In the genomic region with DNA sequence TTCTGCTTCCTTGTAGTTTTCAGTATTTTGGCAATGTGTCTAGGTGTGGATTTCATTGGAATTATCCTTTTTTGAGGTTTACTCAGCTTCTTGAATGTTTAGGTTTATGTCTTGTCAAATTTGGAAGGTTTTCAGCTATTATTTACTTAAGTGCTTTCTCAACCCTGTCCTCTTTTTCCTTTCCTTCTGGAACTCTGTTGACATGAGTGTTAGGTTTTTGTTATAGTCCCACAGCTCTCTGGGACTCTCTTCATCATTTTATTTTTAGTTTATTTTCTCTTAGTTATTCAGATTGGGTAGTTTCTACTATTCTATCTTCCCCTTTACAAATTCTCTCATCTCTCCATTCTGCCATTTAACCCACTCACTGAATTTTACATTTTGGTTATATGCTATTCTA, we compare ENCODE assay signal across 16 cellular contexts.
DNase-seq lines count a peak whose midpoint lies in the region; ATAC-seq and TF ChIP-seq lines count a peak whose summit lies in the region.
"Had no signal": no experiment of that assay in that cellular context is flagged by ENCODE, and none has a peak within 500 bp of the region (broad histone marks: within the 10 kb centered on the region; RNA-seq: fewer than 3 reads in every experiment).

No MANE protein-coding gene starts in this region.

- no peak for ATAC-seq in activated naive CD8-positive, alpha-beta T cell treated with anti-CD3 and anti-CD28 coated beads, Interleukin-2, amount 50 U/mL, for 24 hours
- no peak for ATAC-seq in T-cell (replicated peaks in 1 of 4)
- no peak for ATAC-seq in central memory CD8-positive, alpha-beta T cell (replicated peaks; ENCODE audit: extremely low read depth, poor library complexity, severe bottlenecking)
- ATAC-seq in stimulated activated effector memory CD8-positive, alpha-beta T cell treated with anti-CD3 and anti-CD28 coated beads, Interleukin-12 subunit alpha, Interleukin-12 subunit beta, amount 100 ng/mL, for 72 hours: no peak
- ATAC-seq: A549 had no signal

- TF ChIP-seq CTCF in GM13977 (IDR thresholded peaks at IDR 0.05; ENCODE audit: extremely low read depth, insufficient read depth, missing control alignments): no peak

- H3K27me3 Mint-ChIP-seq in activated naive CD8-positive, alpha-beta T cell: no peaks in the 10 kb centered on the region
- H3K27me3 Mint-ChIP-seq in activated naive CD8-positive, alpha-beta T cell treated with anti-CD3 and anti-CD28 coated beads, Interleukin-2, amount 50 U/mL, for 24 hours: no peaks in the 10 kb centered on the region
- H3K27me3 Mint-ChIP-seq in T-cell: no peaks in the 10 kb centered on the region
- H3K27me3 Mint-ChIP-seq in central memory CD8-positive, alpha-beta T cell: no peaks in the 10 kb centered on the region

- in situ Hi-C loops in GM13977 (cut with MboI; ENCODE audit: low pct_unique_long_range_greater_than_20kb, low sequenced_read_pairs, unreplicated experiment): no loop called here

- peaks cover 7% of the 10 kb centered on the region for H3K36me3 Mint-ChIP-seq in activated naive CD8-positive, alpha-beta T cell
- H3K36me3 Mint-ChIP-seq in activated naive CD8-positive, alpha-beta T cell treated with anti-CD3 and anti-CD28 coated beads, Interleukin-2, amount 50 U/mL, for 24 hours (ENCODE audit: low read depth): peaks cover 7% of the 10 kb centered on the region
- peaks cover 52% of the 10 kb centered on the region for H3K36me3 Mint-ChIP-seq in T-cell
- H3K36me3 Mint-ChIP-seq in central memory CD8-positive, alpha-beta T cell (ENCODE audit: insufficient read depth): peaks cover 35% of the 10 kb centered on the region
- H3K36me3 Mint-ChIP-seq in stimulated activated effector memory CD8-positive, alpha-beta T cell treated with anti-CD3 and anti-CD28 coated beads, Interleukin-12 subunit alpha, Interleukin-12 subunit beta, amount 100 ng/mL, for 72 hours: peaks cover 40% of the 10 kb centered on the region

- no peaks in the 10 kb centered on the region for H3K9me3 Mint-ChIP-seq in activated naive CD8-positive, alpha-beta T cell (ENCODE audit: low read depth)
- no peaks in the 10 kb centered on the region for H3K9me3 Mint-ChIP-seq in activated naive CD8-positive, alpha-beta T cell treated with anti-CD3 and anti-CD28 coated beads, Interleukin-2, amount 50 U/mL, for 24 hours
- no peaks in the 10 kb centered on the region for H3K9me3 Mint-ChIP-seq in T-cell
- H3K9me3 Mint-ChIP-seq in central memory CD8-positive, alpha-beta T cell: no peaks in the 10 kb centered on the region
- H3K9me3 Mint-ChIP-seq in stimulated activated effector memory CD8-positive, alpha-beta T cell treated with anti-CD3 and anti-CD28 coated beads, Interleukin-12 subunit alpha, Interleukin-12 subunit beta, amount 100 ng/mL, for 72 hours: no peaks in the 10 kb centered on the region

- CTCF ChIA-PET in T-cell (lab: Charles Lee): interaction anchor here (0.6 to 1.0 kb wide), 5 partner anchors 9 to 188 kb away, joined by 3 to 11 read pairs (median 4); no protein-coding TSS in a partner anchor

- H3K4me1 Mint-ChIP-seq in activated naive CD8-positive, alpha-beta T cell (ENCODE audit: low read depth): peaks cover 23% of the 10 kb centered on the region
- peaks cover 3% of the 10 kb centered on the region for H3K4me1 Mint-ChIP-seq in activated naive CD8-positive, alpha-beta T cell treated with anti-CD3 and anti-CD28 coated beads, Interleukin-2, amount 50 U/mL, for 24 hours
- peaks cover 35 to 43% (median 36%) of the 10 kb centered on the region in 3 donors for H3K4me1 Mint-ChIP-seq in T-cell
- H3K4me1 Mint-ChIP-seq in central memory CD8-positive, alpha-beta T cell: peaks cover 25% of the 10 kb centered on the region
- no peaks in the 10 kb centered on the region for H3K4me1 Mint-ChIP-seq in stimulated activated effector memory CD8-positive, alpha-beta T cell treated with anti-CD3 and anti-CD28 coated beads, Interleukin-12 subunit alpha, Interleukin-12 subunit beta, amount 100 ng/mL, for 72 hours

- H3K4me3 Mint-ChIP-seq in activated naive CD8-positive, alpha-beta T cell: no peak overlapping the region
- H3K4me3 Mint-ChIP-seq in activated naive CD8-positive, alpha-beta T cell treated with anti-CD3 and anti-CD28 coated beads, Interleukin-2, amount 50 U/mL, for 24 hours: no peak overlapping the region
- H3K4me3 Mint-ChIP-seq in T-cell: no peak overlapping the region
- no peak overlapping the region for H3K4me3 Mint-ChIP-seq in central memory CD8-positive, alpha-beta T cell
- no peak overlapping the region for H3K4me3 Mint-ChIP-seq in stimulated activated effector memory CD8-positive, alpha-beta T cell treated with anti-CD3 and anti-CD28 coated beads, Interleukin-12 subunit alpha, Interleukin-12 subunit beta, amount 100 ng/mL, for 72 hours

- POLR2A ChIA-PET in T-cell (lab: Charles Lee): interaction anchor here (0.6 kb wide), 2 partner anchors 16 to 273 kb away, joined by 3 to 5 read pairs; no protein-coding TSS in a partner anchor

- H3K27ac Mint-ChIP-seq in activated naive CD8-positive, alpha-beta T cell: peak overlapping the region; percentile 9
- no peak overlapping the region for H3K27ac Mint-ChIP-seq in activated naive CD8-positive, alpha-beta T cell treated with anti-CD3 and anti-CD28 coated beads, Interleukin-2, amount 50 U/mL, for 24 hours
- peak overlapping the region; percentile 17 to 67 for H3K27ac Mint-ChIP-seq in T-cell
- H3K27ac Mint-ChIP-seq in central memory CD8-positive, alpha-beta T cell (ENCODE audit: low read depth): peak overlapping the region; percentile 85
- H3K27ac Mint-ChIP-seq in stimulated activated effector memory CD8-positive, alpha-beta T cell treated with anti-CD3 and anti-CD28 coated beads, Interleukin-12 subunit alpha, Interleukin-12 subunit beta, amount 100 ng/mL, for 72 hours: peak overlapping the region; percentile 11

- no peak for DNase-seq in activated naive CD8-positive, alpha-beta T cell treated with anti-CD3 and anti-CD28 coated beads, Interleukin-2, amount 50 U/mL, for 24 hours
- DNase-seq in T-cell: no peak
- no peak for DNase-seq in central memory CD8-positive, alpha-beta T cell (ENCODE audit: low spot score in 2 of 2)
- DNase-seq in stimulated activated effector memory CD8-positive, alpha-beta T cell treated with anti-CD3 and anti-CD28 coated beads, Interleukin-12 subunit alpha, Interleukin-12 subunit beta, amount 100 ng/mL, for 72 hours (ENCODE audit: low spot score in 2 of 2): no peak
- DNase-seq in hepatic stellate cell (ENCODE audit: low spot score): no peak
- no peak for DNase-seq in GM13977 (ENCODE audit: low spot score)
- DNase-seq: DMS79, H7, MV-4-11, NCI-H1694 treated with DMSO at 0.1 percent for 48 hours, NCI-H510A, NCI-H82, OCI-M1, SHP77 had no signal
